In the genomic region with DNA sequence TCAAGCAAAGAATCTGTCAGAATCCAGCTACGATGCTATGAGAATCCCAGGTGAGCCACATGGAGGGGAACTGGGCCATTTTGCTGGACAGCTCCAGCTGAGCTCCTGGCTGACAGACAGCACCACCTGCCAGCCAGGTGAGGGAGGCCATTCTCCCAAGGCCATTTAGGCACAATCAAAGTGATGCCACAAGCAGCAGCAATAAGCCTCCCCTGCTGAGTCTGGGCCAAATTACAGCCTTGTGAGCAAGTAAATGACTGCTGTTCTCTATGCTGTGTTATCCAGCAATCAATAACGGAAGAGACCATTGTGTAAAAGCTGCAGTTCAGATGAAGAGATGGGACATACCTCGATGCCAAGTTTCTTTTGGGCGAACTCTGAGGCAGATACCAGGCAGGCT, we compare ENCODE assay signal across 1 cellular context.
A peak's percentile ranks its signal among the peaks of the same experiment; 100 is the strongest.
TF ChIP-seq lines count a peak whose summit lies in the region.

No MANE protein-coding gene starts in this region.

TF ChIP-seq in Ishikawa, 13 proteins besides CTCF, POLR2A, EP300 and RAD21 (continued from another document):
- TF ChIP-seq, protein P1, sequence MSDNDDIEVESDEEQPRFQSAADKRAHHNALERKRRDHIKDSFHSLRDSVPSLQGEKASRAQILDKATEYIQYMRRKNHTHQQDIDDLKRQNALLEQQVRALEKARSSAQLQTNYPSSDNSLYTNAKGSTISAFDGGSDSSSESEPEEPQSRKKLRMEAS (IDR thresholded peaks at IDR 0.05), result no peak
- TF ChIP-seq FOXM1 (IDR thresholded peaks at IDR 0.05; ENCODE audit: borderline replicate concordance, low read depth) (no peak), NFIC (IDR thresholded peaks at IDR 0.05) (no peak), YY1 (IDR thresholded peaks at IDR 0.05; ENCODE audit: low read depth) (peak; percentile 41; the same call in 1 of the 2 replicates), TCF12 (IDR thresholded peaks at IDR 0.05; ENCODE audit: low read depth) (no peak)
